Comparison of ENCODE assay signal across 8 cellular contexts in genomic region chr5:157271740-157272271, GRCh38. TPM values are rescaled to one million over a fixed set of nuclear protein-coding genes. Genes with fewer than 3 reads are reported as not detected.
DNase-seq lines count a peak whose midpoint lies in the region; ATAC-seq lines count a peak whose summit lies in the region.

No MANE protein-coding gene starts in this region.

- peak overlapping the region; percentile 97 to 99 for H3K27ac Mint-ChIP-seq in activated naive CD4-positive, alpha-beta T cell treated with anti-CD3 and anti-CD28 coated beads, Interleukin-2, amount 50 U/mL, for 72 hours

- no peaks in the 10 kb centered on the region for H3K9me3 Mint-ChIP-seq in activated naive CD4-positive, alpha-beta T cell treated with anti-CD3 and anti-CD28 coated beads, Interleukin-2, amount 50 U/mL, for 72 hours

- peak; percentile 86 for ATAC-seq in GM18868 (IDR thresholded peaks at IDR 0.05; ENCODE audit: unreplicated experiment)
- peak; percentile 84 for ATAC-seq in HG02938 (IDR thresholded peaks at IDR 0.05; ENCODE audit: unreplicated experiment)
- ATAC-seq in activated naive CD4-positive, alpha-beta T cell treated with anti-CD3 and anti-CD28 coated beads, Interleukin-2, amount 50 U/mL, for 72 hours = peak; percentile 86 to 87

- peak; percentile 78 for DNase-seq in SKM-1 treated with dmso at 0.1 percent for 144 hours (lab: John Stamatoyannopoulos, UW; ENCODE audit: unreplicated experiment)
- DNase-seq in activated naive CD4-positive, alpha-beta T cell treated with anti-CD3 and anti-CD28 coated beads, Interleukin-2, amount 50 U/mL, for 72 hours (ENCODE audit: low spot score in 2 of 2) = peak; percentile 82 to 96
- DNase-seq in stimulated activated CD4-positive, alpha-beta T cell treated with anti-CD3 and anti-CD28 coated beads, Interleukin-4, amount 100 ng/mL, for 4 hours = peak; percentile 62 to 79
- no peak for DNase-seq in cerebellum (ENCODE audit: low spot score)
- DNase-seq in NCI-H2196 treated with DMSO at 0.1 percent for 48 hours (lab: John Stamatoyannopoulos, UW; ENCODE audit: unreplicated experiment) = no peak
- DNase-seq in NCI-H2227 (lab: John Stamatoyannopoulos, UW; ENCODE audit: unreplicated experiment) = no peak

- peaks cover 38 to 50% of the 10 kb centered on the region in 2 donors for H3K36me3 Mint-ChIP-seq in activated naive CD4-positive, alpha-beta T cell treated with anti-CD3 and anti-CD28 coated beads, Interleukin-2, amount 50 U/mL, for 72 hours

RNA-seq across cellular contexts. Expression of gene CYFIP2, which starts 5.9 kb away (rescaled TPM):
- 100 to 1,000 TPM; 335 to 493 TPM for total RNA-seq in activated naive CD4-positive, alpha-beta T cell treated with anti-CD3 and anti-CD28 coated beads, Interleukin-2, amount 50 U/mL, for 72 hours
- 94.8 TPM for total RNA-seq in cerebellum

Comparison
In these comparisons a context has a peak if more than half of its experiments do, and no peak if none do; other contexts are left out.
1. DNase-seq: peak in SKM-1 treated with dmso at 0.1 percent for 144 hours (single experiment), activated naive CD4-positive, alpha-beta T cell treated with anti-CD3 and anti-CD28 coated beads, Interleukin-2, amount 50 U/mL, for 72 hours (2 of 2) and stimulated activated CD4-positive, alpha-beta T cell treated with anti-CD3 and anti-CD28 coated beads, Interleukin-4, amount 100 ng/mL, for 4 hours (2 of 2); none in cerebellum (single experiment), NCI-H2196 treated with DMSO at 0.1 percent for 48 hours (single experiment) and NCI-H2227 (single experiment).
2. Peak in every context shown above with its lines, with median percentiles within 50 percentile points of each other: ATAC-seq.